Comparison of ENCODE assay signal across 11 cellular contexts in the genomic region with DNA sequence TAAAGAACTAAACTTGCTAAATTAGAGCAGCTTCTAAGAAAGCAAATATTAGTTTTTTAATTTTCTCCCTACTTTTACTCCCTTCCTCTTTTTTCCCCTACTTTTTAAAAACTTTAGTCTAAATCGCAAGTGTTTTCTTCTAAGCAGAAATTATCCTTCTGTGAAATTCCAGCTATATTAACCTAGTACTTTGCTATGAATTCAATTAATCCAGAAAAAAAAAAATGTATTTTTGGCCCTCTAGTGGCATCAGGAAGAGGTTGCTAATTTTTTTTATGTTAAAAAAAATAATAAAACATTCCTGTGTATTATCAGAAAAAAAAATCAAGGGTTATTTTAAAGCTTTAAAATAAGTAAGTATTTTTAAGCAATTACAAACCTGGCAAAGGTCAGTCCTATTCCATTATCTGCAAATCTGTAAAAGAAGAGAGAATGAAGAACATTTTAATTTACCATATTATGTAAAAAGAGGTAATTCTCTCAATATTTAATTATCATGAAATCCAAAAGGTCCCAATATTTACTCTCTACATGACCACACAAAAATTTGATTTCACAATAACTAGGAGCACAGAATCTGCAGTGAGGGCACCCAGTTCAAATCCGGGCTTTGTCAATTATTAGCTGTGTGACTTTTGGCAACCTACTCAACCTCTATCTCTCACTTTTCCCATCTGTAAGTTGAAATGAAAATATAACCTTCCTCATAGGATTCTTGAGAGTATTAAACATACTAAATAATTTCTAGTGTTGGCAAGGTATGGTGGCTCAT. TPM values are rescaled to one million over a fixed set of nuclear protein-coding genes. Genes with fewer than 3 reads are reported as not detected.
DNase-seq lines count a peak whose midpoint lies in the region; ATAC-seq and TF ChIP-seq lines count a peak whose summit lies in the region.
"Had no signal": no experiment of that assay in that cellular context is flagged by ENCODE, and none has a peak within 500 bp of the region (broad histone marks: within the 10 kb centered on the region; RNA-seq: fewer than 3 reads in every experiment).

No MANE protein-coding gene starts in this region.

- H3K27me3 ChIP-seq in HL-60 (ENCODE audit: insufficient read depth, poor library complexity, severe bottlenecking) (no peaks in the 10 kb centered on the region), left lung (no peaks in the 10 kb centered on the region)
- H3K27me3 ChIP-seq: SJSA1 had no signal

- in situ Hi-C loops in astrocyte of the spinal cord (cut with HindIII; ENCODE audit: low sequenced_read_pairs) = no loop called here

- H3K27ac ChIP-seq in HL-60 (replicated peaks) (no peak overlapping the region), left lung (no peak overlapping the region)
- H3K27ac ChIP-seq: SJSA1 had no signal

- peaks cover 0 to 15% of the 10 kb centered on the region in 2 donors for H3K4me1 ChIP-seq in left lung
- H3K4me1 ChIP-seq: SJSA1 had no signal

- peaks cover 3 to 83% of the 10 kb centered on the region in 2 donors for H3K36me3 ChIP-seq in left lung

- intact Hi-C loops in left lung (cut with DNase I) = no loop called here

- DNase-seq in AG09319 (ENCODE audit: extremely low read depth, low read depth) (no peak), HL-60 (ENCODE audit: low read depth in 1 of 2, low spot score in 1 of 2) (no peak), astrocyte of the spinal cord (ENCODE audit: low read depth, low spot score) (peak; percentile 15), left lung (no peak)
- DNase-seq in NK-92 treated with Interleukin-12 subunit alpha and Interleukin-12 subunit beta, amount 100 ng/mL, for 24 hours (lab: John Stamatoyannopoulos, UW) = no peak
- DNase-seq: head of caudate nucleus had no signal

- no peaks in the 10 kb centered on the region for H3K9me3 ChIP-seq in left lung
- H3K9me3 ChIP-seq: SJSA1 had no signal

- TF ChIP-seq CTCF in AG09319 (IDR thresholded peaks at IDR 0.05; ENCODE audit: low read depth, low read length) = peak; percentile 47
- peak; percentile 11 for TF ChIP-seq CTCF in HL-60 (IDR thresholded peaks at IDR 0.05; ENCODE audit: insufficient read depth, low read length)
- TF ChIP-seq CTCF in astrocyte of the spinal cord (IDR thresholded peaks at IDR 0.05; ENCODE audit: low read depth, low read length) = peak; percentile 49
- peak; percentile 11 to 37 for TF ChIP-seq CTCF in left lung (IDR thresholded peaks at IDR 0.05)

- H3K4me3 ChIP-seq in HL-60 (replicated peaks; ENCODE audit: insufficient read depth, low read length) = no peak overlapping the region
- no peak overlapping the region for H3K4me3 ChIP-seq in astrocyte of the spinal cord (ENCODE audit: low read depth, low read length)
- H3K4me3 ChIP-seq in left lung = no peak overlapping the region
- H3K4me3 ChIP-seq: SJSA1 had no signal

- ATAC-seq in left lung = no peak
- ATAC-seq in GM21619 (IDR thresholded peaks at IDR 0.05; ENCODE audit: unreplicated experiment) = no peak
- no peak for ATAC-seq in HG03159 (IDR thresholded peaks at IDR 0.05; ENCODE audit: unreplicated experiment)
- ATAC-seq in GM21529 (IDR thresholded peaks at IDR 0.05; ENCODE audit: unreplicated experiment) = no peak
- ATAC-seq: activated T-helper 17 cell treated with anti-CD3 and anti-CD28 coated beads, Interleukin-2, amount 50 U/mL, for 72 hours had no signal

RNA-seq across cellular contexts. Expression of a gene that starts 52.0 kb away (rescaled TPM):
- total RNA-seq in left lung = 100 to 1,000 TPM in 1 of 2 donors, 10 to 100 TPM in 1; 93.5 to 111 TPM
